8 cellular contexts compared by ENCODE assay signal in genomic region chr17:80575057-80575875, GRCh38. TPM values are rescaled to one million over a fixed set of nuclear protein-coding genes. Genes with fewer than 3 reads are reported as not detected.
DNase-seq lines count a peak whose midpoint lies in the region; ATAC-seq, FAIRE-seq and TF ChIP-seq lines count a peak whose summit lies in the region.

No MANE protein-coding gene starts in this region.

- no peak for TF ChIP-seq EP300 in H1 (IDR thresholded peaks at IDR 0.05; ENCODE audit: borderline replicate concordance in 1 of 2, low read depth in 2 of 2, low read length in 2 of 2)

- H3K18ac ChIP-seq in H1 (ENCODE audit: extremely low read depth, low read length): no peak overlapping the region

- H4K91ac ChIP-seq in H1 (replicated peaks; ENCODE audit: insufficient read length, low read length): no peak overlapping the region

- no peak overlapping the region for H3K14ac ChIP-seq in H1 (ENCODE audit: insufficient read length)

- peak; percentile 91 for TF ChIP-seq RAD21 in H1 (IDR thresholded peaks at IDR 0.05 in 1 of 2, conservative IDR thresholded peaks at IDR 0.05 in 1 of 2; ENCODE audit: low read depth in 2 of 2, low read length in 2 of 2)

- no peak overlapping the region for H3K27ac ChIP-seq in H1 (ENCODE audit: low read depth, low read length)

- no peaks in the 10 kb centered on the region for H3K23me2 ChIP-seq in H1 (ENCODE audit: low read depth, low read length)

- DNase-seq in HS-27A (ENCODE audit: low read depth) (peak; percentile 27), NOMO-1 treated with DMSO at 0.1 percent for 48 hours (lab: John Stamatoyannopoulos, UW; ENCODE audit: unreplicated experiment) (peak; percentile 75), H1 (ENCODE audit: low read depth in 1 of 2, low spot score in 2 of 2) (peak; percentile 58 to 95), mesenteric fat pad (ENCODE audit: low spot score) (peak; percentile 93)
- DNase-seq in activated CD8-positive, alpha-beta memory T cell treated with anti-CD3 and anti-CD28 coated beads for 4 hours (ENCODE audit: low read depth in 2 of 2): peak; percentile 79
- DNase-seq in stimulated activated CD8-positive, alpha-beta memory T cell treated with anti-CD3 and anti-CD28 coated beads, Interleukin-2, amount 100 ng/mL, for 48 hours (ENCODE audit: low read depth in 2 of 2): peak; percentile 89 to 91

- peaks cover 13% of the 10 kb centered on the region for H3K79me1 ChIP-seq in H1 (ENCODE audit: low read depth, low read length)

- H2BK20ac ChIP-seq in H1 (ENCODE audit: low read length): 0 out of 2 replicates have a peak overlapping the region, but pooled peaks have one; percentile 43

- peaks cover 4 to 15% of the 10 kb centered on the region in 2 experiments for H4K20me1 ChIP-seq in H1 (replicated peaks in 1 of 2; ENCODE audit: control insufficient read depth in 1 of 2, insufficient read depth in 2 of 2, low read length in 2 of 2)

- 16% methylated on average over 17 of the region's 17 CpGs; no CpG with 5 or more reads in 1 of the 2 experiments for WGBS in H1 (ENCODE audit: extremely low coverage in 1 of 2, insufficient coverage in 1 of 2, insufficient read length in 1 of 2, insufficient replicate concordance in 2 of 2, low coverage in 1 of 2, low lambda C conversion rate in 2 of 2, missing lambda C conversion rate in 1 of 2), 2 experiments

- no peak overlapping the region for H3K4me2 ChIP-seq in H1 (ENCODE audit: insufficient read depth in 1 of 2, low read depth in 2 of 2, low read length in 2 of 2)

- H2BK5ac ChIP-seq in H1 (ENCODE audit: low read depth, low read length): no peak overlapping the region

- H2BK12ac ChIP-seq in H1 (ENCODE audit: low read depth, low read length): no peak overlapping the region

- H3K9ac ChIP-seq in H1 (replicated peaks in 1 of 4; ENCODE audit: extremely low read depth in 1 of 4, low read depth in 3 of 4, low read length in 3 of 4): no peak overlapping the region

- H3K9me3 ChIP-seq in H1 (ENCODE audit: insufficient read depth in 2 of 2, low read depth in 1 of 2, low read length in 1 of 2): no peaks in the 10 kb centered on the region

- no peak overlapping the region for H4K5ac ChIP-seq in H1 (ENCODE audit: insufficient read length, low read depth, low read length)

- H2AFZ ChIP-seq in H1 (ENCODE audit: low read length): no peak overlapping the region

- no peak overlapping the region for H2BK15ac ChIP-seq in H1 (ENCODE audit: low read length)

- H4K8ac ChIP-seq in H1 (ENCODE audit: extremely low read depth, insufficient read depth, low read length): no peak overlapping the region

- ATAC-seq in GM18520 (IDR thresholded peaks at IDR 0.05; ENCODE audit: unreplicated experiment) (peak; percentile 73), HG02870 (IDR thresholded peaks at IDR 0.05; ENCODE audit: unreplicated experiment) (no peak)

- H2AK5ac ChIP-seq in H1 (ENCODE audit: low read depth, low read length): no peak overlapping the region

- no peak for FAIRE-seq in H1 (lab: Jason Lieb, UNC)

- H3K36me3 ChIP-seq in H1 (ENCODE audit: control insufficient read depth in 2 of 4, insufficient read depth in 4 of 4, low read length in 3 of 4): no peaks in the 10 kb centered on the region

- no peaks in the 10 kb centered on the region for H3K27me3 ChIP-seq in H1 (replicated peaks in 1 of 4; ENCODE audit: control insufficient read depth in 3 of 4, extremely low read depth in 1 of 4, insufficient read depth in 3 of 4, low read length in 3 of 4)

- POLR2A ChIA-PET in H1 (lab: Charles Lee; ENCODE audit: partially characterized antibody): no interaction called here

- no peak for TF ChIP-seq POLR2A in H1 (IDR thresholded peaks at IDR 0.05; ENCODE audit: control extremely low read depth in 1 of 2, low read depth in 2 of 2, low read length in 2 of 2)

- CTCF ChIA-PET in H1 (lab: Charles Lee; ENCODE audit: partially characterized antibody): interaction anchor here (0.6 to 4.0 kb wide), 41 partner anchors 9 to 1612 kb away, joined by 3 to 27 read pairs (median 4); no protein-coding TSS in a partner anchor

- no peak overlapping the region for H3K56ac ChIP-seq in H1 (replicated peaks; ENCODE audit: insufficient read length, low read depth, low read length)

- no peak overlapping the region for H3K4me3 ChIP-seq in H1 (ENCODE audit: extremely low read depth in 1 of 4, insufficient read depth in 2 of 4, low read depth in 3 of 4, low read length in 4 of 4)

- H2BK120ac ChIP-seq in H1 (replicated peaks; ENCODE audit: low read depth, low read length): no peak overlapping the region

- H3K79me2 ChIP-seq in H1 (ENCODE audit: control insufficient read depth in 1 of 2, insufficient read depth in 2 of 2, low read length in 2 of 2): peaks cover 0 to 27% of the 10 kb centered on the region in 2 experiments; a peak in 2 of 4 replicates

- H3K4ac ChIP-seq in H1 (replicated peaks; ENCODE audit: insufficient read length, low read depth, low read length): no peak overlapping the region

- H3K23ac ChIP-seq in H1 (ENCODE audit: insufficient read length): no peak overlapping the region

- no peaks in the 10 kb centered on the region; a peak in 1 of 7 replicates for H3K4me1 ChIP-seq in H1 (replicated peaks in 1 of 4; ENCODE audit: control insufficient read depth in 3 of 4, insufficient read depth in 4 of 4, low read length in 3 of 4)

- TF ChIP-seq CTCF in H1 (IDR thresholded peaks at IDR 0.05; ENCODE audit: control extremely low read depth in 1 of 3, insufficient read depth in 1 of 3, low read depth in 1 of 3, low read length in 3 of 3): peak; percentile 100

TF ChIP-seq in H1, 55 proteins besides CTCF, POLR2A, EP300 and RAD21 (continues in another document):
- TF ChIP-seq TBP (IDR thresholded peaks at IDR 0.05; ENCODE audit: low read depth, low read length): 0 out of 2 replicates have a peak, but pooled peaks have one; percentile 33
- TF ChIP-seq POLR2AphosphoS5 (IDR thresholded peaks at IDR 0.05; ENCODE audit: low read depth, low read length): peak; percentile 60; the same call in 1 of the 2 replicates
- peak; percentile 87 for TF ChIP-seq BACH1 (IDR thresholded peaks at IDR 0.05; ENCODE audit: low read length)
- no peak for TF ChIP-seq PHF8 (conservative IDR thresholded peaks at IDR 0.05; ENCODE audit: low read depth, low read length)
- TF ChIP-seq GABPA (IDR thresholded peaks at IDR 0.05; ENCODE audit: borderline replicate concordance, insufficient read depth, low read length): no peak
- peak; percentile 79; the same call in 1 of the 2 replicates for TF ChIP-seq JUND (IDR thresholded peaks at IDR 0.05; ENCODE audit: low read length)
- no peak for TF ChIP-seq SUZ12 (IDR thresholded peaks at IDR 0.05; ENCODE audit: low read length)
- no peak for TF ChIP-seq USF2 (IDR thresholded peaks at IDR 0.05; ENCODE audit: low read length)
- TF ChIP-seq CTBP2 (IDR thresholded peaks at IDR 0.05; ENCODE audit: borderline replicate concordance, insufficient read depth, insufficient read length, low read length): no peak
- peak; percentile 64; the same call in 1 of the 2 replicates for TF ChIP-seq YY1 (IDR thresholded peaks at IDR 0.05; ENCODE audit: low read depth, low read length)
- no peak for TF ChIP-seq CBX5 (IDR thresholded peaks at IDR 0.05; ENCODE audit: low read depth, low read length)
- TF ChIP-seq TAF1 (IDR thresholded peaks at IDR 0.05; ENCODE audit: low read depth, low read length): no peak
- peak; percentile 39; the same call in 1 of the 2 replicates for TF ChIP-seq E2F6 (IDR thresholded peaks at IDR 0.05)
- 0 out of 2 replicates have a peak, but pooled peaks have one; percentile 66 for TF ChIP-seq TCF12 (IDR thresholded peaks at IDR 0.05; ENCODE audit: low read depth, low read length)
- peak; percentile 29 to 65; a peak in 1 of 4 replicates for TF ChIP-seq SIN3A (conservative IDR thresholded peaks at IDR 0.05 in 1 of 2, IDR thresholded peaks at IDR 0.05 in 1 of 2; ENCODE audit: low read depth in 1 of 2, low read length in 2 of 2)
- peak; percentile 76 for TF ChIP-seq TEAD4 (IDR thresholded peaks at IDR 0.05; ENCODE audit: low read depth, low read length)
- TF ChIP-seq BRCA1 (IDR thresholded peaks at IDR 0.05; ENCODE audit: low read depth, low read length): no peak
- TF ChIP-seq ASH2L (IDR thresholded peaks at IDR 0.05; ENCODE audit: low read length): no peak
- TF ChIP-seq HDAC2 (IDR thresholded peaks at IDR 0.05; ENCODE audit: borderline replicate concordance in 1 of 2, low read depth in 2 of 2, low read length in 2 of 2): peak in 1 of 2 experiments; percentile 61; a peak in 1 of 4 replicates
- peak; percentile 83 for TF ChIP-seq CREB1 (IDR thresholded peaks at IDR 0.05)
- no peak for TF ChIP-seq POU5F1 (IDR thresholded peaks at IDR 0.05; ENCODE audit: low read depth, low read length)
- TF ChIP-seq MAX (IDR thresholded peaks at IDR 0.05): peak; percentile 97

RNA-seq across cellular contexts. Expression of gene RPTOR, which starts 30.6 kb away (rescaled TPM):
- total RNA-seq in H1 (2021; fragmentation: NEBNext Ultra II Directional; extraction: Animal tissue kit (Norgen Biotek cat#: 25700)): 28.7 and 29.0 TPM in 2 replicates
- polyA plus RNA-seq in H1 (2011; rRNA removed): 6.9 and 15.2 TPM in 2 replicates
- 5.9 TPM for polyA plus RNA-seq in H1 (2011; cell fraction: cytosol; rRNA removed)
- polyA plus RNA-seq in H1 (2011; cell fraction: nucleus; rRNA removed): 22.2 TPM
- polyA plus RNA-seq in H1 (2012, experiment 1 of 2): 11.2 to 16.6 TPM (median 15.1 TPM) in 4 replicates
- polyA plus RNA-seq in H1 (2012, experiment 2 of 2): 10.7 TPM
- 9.7 TPM for polyA plus RNA-seq in H1 (2013, experiment 1 of 2)
- polyA plus RNA-seq in H1 (2013, experiment 2 of 2): 9.0 TPM
- polyA minus RNA-seq in H1 (2011; rRNA and poly(A)+ RNA removed): 22.7 and 24.2 TPM in 2 replicates
- polyA minus RNA-seq in H1 (2011; cell fraction: cytosol; rRNA and poly(A)+ RNA removed): 20.0 TPM
- polyA minus RNA-seq in H1 (2011; cell fraction: nucleus; rRNA and poly(A)+ RNA removed): 53.0 TPM
- 31.6 TPM for total RNA-seq in mesenteric fat pad

Comparison
In these comparisons a context has a peak if more than half of its experiments do, and no peak if none do; other contexts are left out.
1. DNase-seq: peak in every context shown above with its lines; median percentile 93 in mesenteric fat pad; 90 in stimulated activated CD8-positive, alpha-beta memory T cell treated with anti-CD3 and anti-CD28 coated beads, Interleukin-2, amount 100 ng/mL, for 48 hours; 79 in activated CD8-positive, alpha-beta memory T cell treated with anti-CD3 and anti-CD28 coated beads for 4 hours; 76 in H1; 75 in NOMO-1 treated with DMSO at 0.1 percent for 48 hours; 27 in HS-27A.